Comparison of ENCODE assay signal across 9 cellular contexts in genomic region chr11:95067042-95067827, GRCh38. TPM values are rescaled to one million over a fixed set of nuclear protein-coding genes. Genes with fewer than 3 reads are reported as not detected.
DNase-seq lines count a peak whose midpoint lies in the region; ATAC-seq and TF ChIP-seq lines count a peak whose summit lies in the region.
"Had no signal": no experiment of that assay in that cellular context is flagged by ENCODE, and none has a peak within 500 bp of the region (broad histone marks: within the 10 kb centered on the region; RNA-seq: fewer than 3 reads in every experiment).

No MANE protein-coding gene starts in this region.

- ATAC-seq in GM19035 (IDR thresholded peaks at IDR 0.05; ENCODE audit: unreplicated experiment) (peak; percentile 61), HG03354 (IDR thresholded peaks at IDR 0.05; ENCODE audit: poor library complexity, severe bottlenecking, unreplicated experiment) (peak; percentile 71), memory B cell (ENCODE audit: low read depth) (peak; percentile 71)

- H3K9me3 Mint-ChIP-seq in activated CD4-positive, alpha-beta memory T cell treated with anti-CD3 and anti-CD28 coated beads, Interleukin-2, amount 10 ng/mL, durations not matched to agents 7 days and 5 days = no peaks in the 10 kb centered on the region
- H3K9me3 Mint-ChIP-seq in memory B cell = no peaks in the 10 kb centered on the region

- H3K4me1 Mint-ChIP-seq in activated CD4-positive, alpha-beta memory T cell treated with anti-CD3 and anti-CD28 coated beads, Interleukin-2, amount 10 ng/mL, durations not matched to agents 7 days and 5 days = peaks cover 25% of the 10 kb centered on the region
- peaks cover 18% of the 10 kb centered on the region for H3K4me1 Mint-ChIP-seq in memory B cell

- H3K4me3 Mint-ChIP-seq in activated CD4-positive, alpha-beta memory T cell treated with anti-CD3 and anti-CD28 coated beads, Interleukin-2, amount 10 ng/mL, durations not matched to agents 7 days and 5 days = peak overlapping the region; percentile 92
- peak overlapping the region; percentile 96 for H3K4me3 Mint-ChIP-seq in memory B cell

- H3K36me3 Mint-ChIP-seq in activated CD4-positive, alpha-beta memory T cell treated with anti-CD3 and anti-CD28 coated beads, Interleukin-2, amount 10 ng/mL, durations not matched to agents 7 days and 5 days (ENCODE audit: low read depth) = peaks cover 14% of the 10 kb centered on the region
- H3K36me3 Mint-ChIP-seq in memory B cell = peaks cover 5% of the 10 kb centered on the region

- DNase-seq in BJ (ENCODE audit: low read depth) = no peak
- peak; percentile 88 to 98 for DNase-seq in NCI-H526 (lab: John Stamatoyannopoulos, UW)
- peak; percentile 76 for DNase-seq in activated CD4-positive, alpha-beta memory T cell treated with anti-CD3 and anti-CD28 coated beads, Interleukin-2, amount 10 ng/mL, durations not matched to agents 7 days and 5 days
- DNase-seq in effector CD4-positive, alpha-beta T cell = peak; percentile 68
- DNase-seq in memory B cell (ENCODE audit: low spot score in 2 of 2) = peak; percentile 60 to 76
- DNase-seq in stimulated activated CD8-positive, alpha-beta memory T cell treated with anti-CD3 and anti-CD28 coated beads, Interleukin-12 subunit alpha, Interleukin-12 subunit beta, amount 100 ng/mL, for 4 hours (ENCODE audit: low read depth) = peak; percentile 64

- POLR2A ChIA-PET in BJ (lab: Charles Lee) = interaction anchor here (0.6 kb wide), 1 partner anchor 179 kb away, joined by 6 read pairs; no protein-coding TSS in a partner anchor
- POLR2A ChIA-PET in activated CD4-positive, alpha-beta memory T cell treated with anti-CD3 and anti-CD28 coated beads, Interleukin-2, amount 10 ng/mL, durations not matched to agents 7 days and 5 days (lab: Charles Lee) = interaction anchor here (0.5 to 11.4 kb wide), 41 partner anchors 9 to 1326 kb away, joined by 3 to 253 read pairs (median 4); partner anchors contain the start of genes ANKRD49, C11orf54, CCDC82 and CEP57

- H3K27me3 ChIP-seq in BJ (ENCODE audit: control insufficient read depth, insufficient read depth, low read length) = no peaks in the 10 kb centered on the region

- CTCF ChIA-PET in BJ (lab: Yijun Ruan, JAX) = interaction anchor here (0.6 to 11.1 kb wide), 18 partner anchors 9 to 1360 kb away, joined by 3 to 128 read pairs (median 4); partner anchors contain the start of gene ENDOD1
- CTCF ChIA-PET in activated CD4-positive, alpha-beta memory T cell treated with anti-CD3 and anti-CD28 coated beads, Interleukin-2, amount 10 ng/mL, durations not matched to agents 7 days and 5 days (lab: Charles Lee) = interaction anchor here (0.6 to 9.3 kb wide), 27 partner anchors 9 to 1275 kb away, joined by 3 to 167 read pairs (median 5); partner anchors contain the start of genes CEP57, CWC15, ENDOD1 and FAM76B

- H3K27me3 Mint-ChIP-seq in activated CD4-positive, alpha-beta memory T cell treated with anti-CD3 and anti-CD28 coated beads, Interleukin-2, amount 10 ng/mL, durations not matched to agents 7 days and 5 days = peaks cover under 1% of the 10 kb centered on the region
- H3K27me3 Mint-ChIP-seq in memory B cell = no peaks in the 10 kb centered on the region

- H3K4me3 ChIP-seq in BJ (ENCODE audit: low read depth, low read length) = peak overlapping the region; percentile 62

- H3K36me3 ChIP-seq in BJ (ENCODE audit: control insufficient read depth, insufficient read depth, low read length) = no peaks in the 10 kb centered on the region

- peak overlapping the region; percentile 94 for H3K27ac Mint-ChIP-seq in activated CD4-positive, alpha-beta memory T cell treated with anti-CD3 and anti-CD28 coated beads, Interleukin-2, amount 10 ng/mL, durations not matched to agents 7 days and 5 days
- peak overlapping the region; percentile 96 for H3K27ac Mint-ChIP-seq in memory B cell

- TF ChIP-seq CTCF in BJ (IDR thresholded peaks at IDR 0.05; ENCODE audit: insufficient read depth, low read depth, low read length) = peak; percentile 74

RNA-seq across cellular contexts. Expression of gene SRSF8, which starts 0.5 kb away (rescaled TPM):
- 18.9 and 25.7 TPM in 2 replicates for polyA plus RNA-seq in BJ (2011; rRNA removed)
- 10.9 and 11.5 TPM in 2 replicates for polyA minus RNA-seq in BJ (2011; rRNA and poly(A)+ RNA removed)
- total RNA-seq in activated CD4-positive, alpha-beta memory T cell treated with anti-CD3 and anti-CD28 coated beads, Interleukin-2, amount 10 ng/mL, durations not matched to agents 7 days and 5 days = 10 to 100 TPM; 33.0 to 34.7 TPM

RNA-seq across cellular contexts. Expression of gene KDM4F, which starts 18.0 kb away (rescaled TPM):
- not detected in 2 replicates for polyA plus RNA-seq in BJ (2011; rRNA removed)
- polyA minus RNA-seq in BJ (2011; rRNA and poly(A)+ RNA removed) = not detected in 2 replicates
- not detected for total RNA-seq in activated CD4-positive, alpha-beta memory T cell treated with anti-CD3 and anti-CD28 coated beads, Interleukin-2, amount 10 ng/mL, durations not matched to agents 7 days and 5 days
- total RNA-seq: glomerular endothelial cell had no signal

RNA-seq across cellular contexts. Expression of gene ENDOD1, which starts 22.4 kb away (rescaled TPM):
- 11.0 and 13.6 TPM in 2 replicates for polyA plus RNA-seq in BJ (2011; rRNA removed)
- 7.5 and 8.0 TPM in 2 replicates for polyA minus RNA-seq in BJ (2011; rRNA and poly(A)+ RNA removed)
- 10 to 100 TPM; 20.6 to 22.2 TPM for total RNA-seq in activated CD4-positive, alpha-beta memory T cell treated with anti-CD3 and anti-CD28 coated beads, Interleukin-2, amount 10 ng/mL, durations not matched to agents 7 days and 5 days

RNA-seq across cellular contexts. Expression of gene KDM4E, which starts 42.2 kb away (rescaled TPM):
- not detected in 2 replicates for polyA plus RNA-seq in BJ (2011; rRNA removed)
- not detected in 2 replicates for polyA minus RNA-seq in BJ (2011; rRNA and poly(A)+ RNA removed)
- total RNA-seq in activated CD4-positive, alpha-beta memory T cell treated with anti-CD3 and anti-CD28 coated beads, Interleukin-2, amount 10 ng/mL, durations not matched to agents 7 days and 5 days = not detected
- total RNA-seq: glomerular endothelial cell had no signal
